In genomic region chr16:87094246-87094865, GRCh38 we compare ENCODE assay signal across 1 cellular context.
TF ChIP-seq lines count a peak whose summit lies in the region.

No MANE protein-coding gene starts in this region.

TF ChIP-seq in GM23338, 12 proteins besides CTCF, POLR2A, EP300 and RAD21 (continued from another document):
- TF ChIP-seq ZNF331 (CRISPR knock-in tag; IDR thresholded peaks at IDR 0.05; ENCODE audit: low read depth) (no peak), POLR2AphosphoS5 (IDR thresholded peaks at IDR 0.05; ENCODE audit: low read depth) (no peak), CREB1 (CRISPR knock-in tag; IDR thresholded peaks at IDR 0.05; ENCODE audit: low read depth) (no peak), EZH2phosphoT487 (IDR thresholded peaks at IDR 0.05; ENCODE audit: unreplicated experiment) (no peak), ZNF114 (CRISPR knock-in tag; IDR thresholded peaks at IDR 0.05) (no peak), JUNB (IDR thresholded peaks at IDR 0.05; ENCODE audit: unreplicated experiment) (no peak)
TF ChIP-seq in GM23338: peak in this region for 0.
